Comparison of ENCODE assay signal across 21 cellular contexts in genomic region chr1:45960930-45961715, GRCh38.
"Had no signal": no experiment of that assay in that cellular context is flagged by ENCODE, and none has a peak within 500 bp of the region (broad histone marks: within the 10 kb centered on the region; RNA-seq: fewer than 3 reads in every experiment).

No MANE protein-coding gene starts in this region.

- H2AFZ ChIP-seq: neural progenitor cell had no signal

- FAIRE-seq: endometrium, kidney, urothelium cell line had no signal

- DNase-seq: activated CD4-positive, alpha-beta T cell treated with anti-CD3 and anti-CD28 coated beads for 1 hour; activated CD4-positive, alpha-beta T cell treated with anti-CD3 and anti-CD28 coated beads, Interleukin-2, amount 50 U/mL, for 1 hour; activated CD8-positive, alpha-beta T cell treated with anti-CD3 and anti-CD28 coated beads, Interleukin-2, amount 10 ng/mL, durations not matched to agents 7 days and 5 days; activated gamma-delta T cell; activated naive CD4-positive, alpha-beta T cell treated with anti-CD3 and anti-CD28 coated beads, Interleukin-2, amount 50 U/mL, for 16 hours; activated naive CD8-positive, alpha-beta T cell treated with anti-CD3 and anti-CD28 coated beads, Interleukin-2, amount 50 U/mL, for 24 hours; caudate nucleus; effector CD4-positive, alpha-beta T cell; erythroblast; foreskin fibroblast; kidney; naive thymus-derived CD8-positive, alpha-beta T cell; stimulated activated CD4-positive, alpha-beta T cell treated with anti-CD3 and anti-CD28 coated beads, Interleukin-1b, Interleukin-23, amount 100 ng/mL, for 48 hours; stimulated activated naive CD8-positive, alpha-beta T cell treated with anti-CD3 and anti-CD28 coated beads, Interleukin-15, amount 100 ng/mL, for 72 hours; T-helper 9 cell; tibial artery had no signal

- H3K4me1 ChIP-seq: neural progenitor cell, tibial artery had no signal

- H3K9me3 ChIP-seq: tibial artery had no signal

- ATAC-seq: activated CD8-positive, alpha-beta T cell treated with anti-CD3 and anti-CD28 coated beads, Interleukin-2, amount 10 ng/mL, durations not matched to agents 7 days and 5 days; activated naive CD8-positive, alpha-beta T cell treated with anti-CD3 and anti-CD28 coated beads, Interleukin-2, amount 50 U/mL, for 24 hours; left lobe of liver; naive thymus-derived CD8-positive, alpha-beta T cell; stimulated activated naive CD8-positive, alpha-beta T cell treated with anti-CD3 and anti-CD28 coated beads, Interleukin-15, amount 100 ng/mL, for 72 hours had no signal

- H3K27me3 ChIP-seq: neural progenitor cell, tibial artery had no signal

- H3K27ac ChIP-seq: neural progenitor cell, skin epidermis, tibial artery had no signal

- H3K9ac ChIP-seq: neural progenitor cell had no signal

- H3K4me2 ChIP-seq: neural progenitor cell had no signal

- H3K36me3 ChIP-seq: neural progenitor cell had no signal

- H3K4me3 ChIP-seq: neural progenitor cell, skin epidermis, tibial artery had no signal
